20 cellular contexts compared by ENCODE assay signal in the genomic region with DNA sequence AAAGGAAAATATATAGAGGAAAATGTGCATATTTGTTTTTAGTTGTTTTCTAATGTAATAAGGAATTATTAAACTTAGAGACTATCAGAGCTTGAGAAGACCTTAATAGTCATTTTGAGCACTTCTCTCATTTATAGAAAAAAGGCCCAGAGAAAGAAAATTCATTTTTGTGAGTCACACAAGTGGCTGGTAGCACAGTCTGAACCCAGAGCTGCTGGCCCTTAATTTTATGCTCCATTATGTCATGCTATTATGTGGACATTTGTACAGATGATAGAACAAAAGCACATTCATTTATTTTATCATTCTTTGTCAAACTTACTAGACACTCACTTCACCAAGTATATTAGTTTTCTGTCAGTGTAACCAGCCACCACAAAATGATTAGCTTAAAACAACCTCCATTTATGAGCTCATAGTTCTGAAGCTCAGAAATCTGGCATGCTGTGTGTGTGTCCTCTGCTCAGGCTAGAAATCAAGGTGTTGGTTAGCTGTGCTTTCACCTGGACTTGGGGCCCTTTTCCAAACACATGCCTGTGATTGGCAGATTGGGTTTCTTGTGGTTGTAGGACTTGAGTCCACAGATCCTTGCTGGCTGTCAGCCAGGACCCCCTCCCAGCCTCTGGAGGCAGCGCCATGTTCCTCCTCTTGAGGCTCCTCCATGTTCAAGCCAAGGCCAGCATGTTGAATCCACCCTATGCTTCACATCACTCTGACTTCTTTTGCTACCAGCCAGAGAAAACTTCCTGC.
DNase-seq lines count a peak whose midpoint lies in the region; ATAC-seq and TF ChIP-seq lines count a peak whose summit lies in the region.
"Had no signal": no experiment of that assay in that cellular context is flagged by ENCODE, and none has a peak within 500 bp of the region (broad histone marks: within the 10 kb centered on the region; RNA-seq: fewer than 3 reads in every experiment).

No MANE protein-coding gene starts in this region.

- H3K36me3 Mint-ChIP-seq in activated CD4-positive, alpha-beta T cell treated with anti-CD3 and anti-CD28 coated beads for 36 hours (ENCODE audit: low read depth), result peaks cover 14% of the 10 kb centered on the region
- H3K36me3 Mint-ChIP-seq in natural killer cell treated with Interleukin-12 subunit alpha and Interleukin-12 subunit beta and Interleukin-15 and Interleukin-18, amount 100 ng/mL, for 72 hours, result peaks cover 13% of the 10 kb centered on the region

- no peak overlapping the region for H3K4me3 ChIP-seq in thyroid gland (replicated peaks in 1 of 3)
- H3K4me3 ChIP-seq: HAP-1, lower lobe of right lung, suprapubic skin had no signal

- H3K36me3 ChIP-seq in thyroid gland, result no peaks in the 10 kb centered on the region
- H3K36me3 ChIP-seq: HAP-1, lower lobe of right lung, suprapubic skin had no signal

- WGBS in thyroid gland, 2 donors, result 86 to 100% methylated on average over 1 of the region's 1 CpG

- no peak overlapping the region for H3K4me3 Mint-ChIP-seq in activated CD4-positive, alpha-beta T cell treated with anti-CD3 and anti-CD28 coated beads for 36 hours
- peak overlapping the region; percentile 38 for H3K4me3 Mint-ChIP-seq in natural killer cell treated with Interleukin-12 subunit alpha and Interleukin-12 subunit beta and Interleukin-15 and Interleukin-18, amount 100 ng/mL, for 72 hours
- H3K4me3 Mint-ChIP-seq: activated naive CD8-positive, alpha-beta T cell treated with anti-CD3 and anti-CD28 coated beads, Interleukin-2, amount 10 ng/mL, durations not matched to agents 7 days and 5 days; nephron; T-helper 1 cell treated with Interleukin-12 subunit alpha and Interleukin-12 subunit beta and Interleukin-4 antibody, amounts not matched to agents 30 μg/mL and 1 μg/mL, for 36 hours had no signal

- H3K4me1 Mint-ChIP-seq in activated CD4-positive, alpha-beta T cell treated with anti-CD3 and anti-CD28 coated beads for 36 hours, result peaks cover 7% of the 10 kb centered on the region
- peaks cover 45% of the 10 kb centered on the region in 2 donors for H3K4me1 Mint-ChIP-seq in natural killer cell treated with Interleukin-12 subunit alpha and Interleukin-12 subunit beta and Interleukin-15 and Interleukin-18, amount 100 ng/mL, for 72 hours (ENCODE audit: low read depth in 2 of 2)

- TF ChIP-seq POLR2A in thyroid gland (IDR thresholded peaks at IDR 0.05), result no peak

- no peak for DNase-seq in activated CD4-positive, alpha-beta T cell treated with anti-CD3 and anti-CD28 coated beads for 36 hours
- no peak for DNase-seq in activated CD4-positive, alpha-beta T cell treated with anti-CD3 and anti-CD28 coated beads, Interleukin-2, amount 50 U/mL, for 48 hours
- DNase-seq in natural killer cell treated with Interleukin-12 subunit alpha and Interleukin-12 subunit beta and Interleukin-15 and Interleukin-18, amount 100 ng/mL, for 72 hours (ENCODE audit: low spot score), result no peak
- DNase-seq in thyroid gland, result no peak
- DNase-seq in GOT3 (lab: John Stamatoyannopoulos, UW), result no peak
- DNase-seq in NCI-H1930 (lab: John Stamatoyannopoulos, UW), result no peak
- DNase-seq: activated CD4-positive, alpha-beta T cell treated with anti-CD3 and anti-CD28 coated beads for 1 hour; activated naive CD8-positive, alpha-beta T cell treated with anti-CD3 and anti-CD28 coated beads, Interleukin-2, amount 10 ng/mL, durations not matched to agents 7 days and 5 days; activated T-cell treated with anti-CD3 and anti-CD28 coated beads for 4 hours; caudate nucleus; KG1; lower lobe of right lung; NCI-H1694 treated with DMSO at 0.1 percent for 48 hours; NCI-H774 had no signal

- no peaks in the 10 kb centered on the region for H3K9me3 Mint-ChIP-seq in activated CD4-positive, alpha-beta T cell treated with anti-CD3 and anti-CD28 coated beads for 36 hours (ENCODE audit: low read depth)
- H3K9me3 Mint-ChIP-seq in natural killer cell treated with Interleukin-12 subunit alpha and Interleukin-12 subunit beta and Interleukin-15 and Interleukin-18, amount 100 ng/mL, for 72 hours, result no peaks in the 10 kb centered on the region
- H3K9me3 Mint-ChIP-seq: nephron had no signal

- H3K4me1 ChIP-seq in thyroid gland, result peaks cover 9 to 25% of the 10 kb centered on the region in 2 donors
- H3K4me1 ChIP-seq: HAP-1, lower lobe of right lung, suprapubic skin had no signal

- H3K27ac ChIP-seq in thyroid gland, result no peak overlapping the region
- H3K27ac ChIP-seq: lower lobe of right lung, suprapubic skin had no signal

- H3K27me3 Mint-ChIP-seq in activated CD4-positive, alpha-beta T cell treated with anti-CD3 and anti-CD28 coated beads for 36 hours, result no peaks in the 10 kb centered on the region
- no peaks in the 10 kb centered on the region for H3K27me3 Mint-ChIP-seq in natural killer cell treated with Interleukin-12 subunit alpha and Interleukin-12 subunit beta and Interleukin-15 and Interleukin-18, amount 100 ng/mL, for 72 hours
- H3K27me3 Mint-ChIP-seq: activated naive CD8-positive, alpha-beta T cell treated with anti-CD3 and anti-CD28 coated beads, Interleukin-2, amount 10 ng/mL, durations not matched to agents 7 days and 5 days had no signal

- H3K27ac Mint-ChIP-seq in activated CD4-positive, alpha-beta T cell treated with anti-CD3 and anti-CD28 coated beads for 36 hours, result no peak overlapping the region
- H3K27ac Mint-ChIP-seq in natural killer cell treated with Interleukin-12 subunit alpha and Interleukin-12 subunit beta and Interleukin-15 and Interleukin-18, amount 100 ng/mL, for 72 hours, result peak overlapping the region; percentile 62 to 86
- H3K27ac Mint-ChIP-seq: activated naive CD8-positive, alpha-beta T cell treated with anti-CD3 and anti-CD28 coated beads, Interleukin-2, amount 10 ng/mL, durations not matched to agents 7 days and 5 days; nephron; T-helper 1 cell treated with Interleukin-12 subunit alpha and Interleukin-12 subunit beta and Interleukin-4 antibody, amounts not matched to agents 30 μg/mL and 1 μg/mL, for 36 hours had no signal

- no peaks in the 10 kb centered on the region for H3K27me3 ChIP-seq in thyroid gland
- H3K27me3 ChIP-seq: suprapubic skin had no signal

- ATAC-seq in activated CD4-positive, alpha-beta T cell treated with anti-CD3 and anti-CD28 coated beads for 36 hours, result peak; percentile 51
- peak; percentile 21 for ATAC-seq in HG02678 (IDR thresholded peaks at IDR 0.05; ENCODE audit: unreplicated experiment)
- ATAC-seq in SK-N-SH treated with all-trans-retinoic acid at 6 μM for 48 hours, result peak; percentile 4; the same call in 1 of the 3 replicates
- ATAC-seq in natural killer cell treated with Interleukin-12 subunit alpha and Interleukin-12 subunit beta and Interleukin-15 and Interleukin-18, amount 100 ng/mL, for 72 hours, result peak; percentile 20 to 41
- ATAC-seq: lower lobe of right lung had no signal

- intact Hi-C loops in activated CD4-positive, alpha-beta T cell treated with anti-CD3 and anti-CD28 coated beads for 36 hours (cut with DNase I, micrococcal nuclease), result no loop called here
- intact Hi-C loops in thyroid gland (cut with DNase I), result no loop called here

- TF ChIP-seq CTCF in thyroid gland (IDR thresholded peaks at IDR 0.05), result no peak

- POLR2A ChIA-PET in activated CD4-positive, alpha-beta T cell treated with anti-CD3 and anti-CD28 coated beads for 36 hours (lab: Charles Lee), result interaction anchor here (1.2 kb wide), 1 partner anchor 444 kb away, joined by 3 read pairs; a partner anchor contains a TSS

- CTCF ChIA-PET in activated CD4-positive, alpha-beta T cell treated with anti-CD3 and anti-CD28 coated beads for 36 hours (lab: Charles Lee), result interaction anchor here (0.6 to 1.3 kb wide), 4 partner anchors 12 to 223 kb away, joined by 3 to 4 read pairs (median 4); no protein-coding TSS in a partner anchor

- no peaks in the 10 kb centered on the region for H3K9me3 ChIP-seq in thyroid gland
- H3K9me3 ChIP-seq: HAP-1, lower lobe of right lung, suprapubic skin had no signal

TF ChIP-seq in SK-N-SH treated with all-trans-retinoic acid at 6 μM for 48 hours, 23 proteins besides CTCF, POLR2A, EP300 and RAD21 (continues in another document):
- no peak for TF ChIP-seq ISL1 (CRISPR knock-in tag; IDR thresholded peaks at IDR 0.05)
- TF ChIP-seq, protein P1, sequence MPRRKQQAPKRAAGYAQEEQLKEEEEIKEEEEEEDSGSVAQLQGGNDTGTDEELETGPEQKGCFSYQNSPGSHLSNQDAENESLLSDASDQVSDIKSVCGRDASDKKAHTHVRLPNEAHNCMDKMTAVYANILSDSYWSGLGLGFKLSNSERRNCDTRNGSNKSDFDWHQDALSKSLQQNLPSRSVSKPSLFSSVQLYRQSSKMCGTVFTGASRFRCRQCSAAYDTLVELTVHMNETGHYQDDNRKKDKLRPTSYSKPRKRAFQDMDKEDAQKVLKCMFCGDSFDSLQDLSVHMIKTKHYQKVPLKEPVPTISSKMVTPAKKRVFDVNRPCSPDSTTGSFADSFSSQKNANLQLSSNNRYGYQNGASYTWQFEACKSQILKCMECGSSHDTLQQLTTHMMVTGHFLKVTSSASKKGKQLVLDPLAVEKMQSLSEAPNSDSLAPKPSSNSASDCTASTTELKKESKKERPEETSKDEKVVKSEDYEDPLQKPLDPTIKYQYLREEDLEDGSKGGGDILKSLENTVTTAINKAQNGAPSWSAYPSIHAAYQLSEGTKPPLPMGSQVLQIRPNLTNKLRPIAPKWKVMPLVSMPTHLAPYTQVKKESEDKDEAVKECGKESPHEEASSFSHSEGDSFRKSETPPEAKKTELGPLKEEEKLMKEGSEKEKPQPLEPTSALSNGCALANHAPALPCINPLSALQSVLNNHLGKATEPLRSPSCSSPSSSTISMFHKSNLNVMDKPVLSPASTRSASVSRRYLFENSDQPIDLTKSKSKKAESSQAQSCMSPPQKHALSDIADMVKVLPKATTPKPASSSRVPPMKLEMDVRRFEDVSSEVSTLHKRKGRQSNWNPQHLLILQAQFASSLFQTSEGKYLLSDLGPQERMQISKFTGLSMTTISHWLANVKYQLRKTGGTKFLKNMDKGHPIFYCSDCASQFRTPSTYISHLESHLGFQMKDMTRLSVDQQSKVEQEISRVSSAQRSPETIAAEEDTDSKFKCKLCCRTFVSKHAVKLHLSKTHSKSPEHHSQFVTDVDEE (CRISPR knock-in tag; IDR thresholded peaks at IDR 0.05), result no peak
- no peak for TF ChIP-seq ARNTL (CRISPR knock-in tag; IDR thresholded peaks at IDR 0.05; ENCODE audit: borderline replicate concordance, low read depth)
- TF ChIP-seq ZNF565 (CRISPR knock-in tag; conservative IDR thresholded peaks at IDR 0.05; ENCODE audit: low read depth), result no peak
